In the genomic region with DNA sequence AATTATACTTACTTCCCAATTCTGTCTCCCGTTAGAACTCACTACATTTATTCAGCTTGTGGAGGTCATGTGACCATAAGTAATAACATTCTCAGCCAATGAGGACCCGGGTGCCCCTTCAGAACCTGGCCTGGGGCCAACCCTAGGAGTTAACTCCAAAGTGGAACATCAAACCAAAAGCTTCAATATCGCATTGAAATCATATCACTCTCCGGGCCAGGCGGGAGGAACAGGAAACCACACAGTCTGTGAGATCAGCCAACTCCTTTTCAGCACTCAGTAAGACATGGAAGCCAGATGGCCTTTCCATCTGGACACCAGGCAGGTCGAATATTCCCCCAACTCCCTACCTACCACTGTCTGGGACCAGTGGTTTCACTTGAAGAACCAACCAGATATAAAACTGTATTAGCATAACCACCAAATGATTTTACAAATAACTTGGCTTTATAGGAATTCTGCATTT, we compare ENCODE assay signal across 10 cellular contexts. TPM values are rescaled to one million over a fixed set of nuclear protein-coding genes. Genes with fewer than 3 reads are reported as not detected.
DNase-seq lines count a peak whose midpoint lies in the region; ATAC-seq, FAIRE-seq and TF ChIP-seq lines count a peak whose summit lies in the region.
"Had no signal": no experiment of that assay in that cellular context is flagged by ENCODE, and none has a peak within 500 bp of the region (broad histone marks: within the 10 kb centered on the region; RNA-seq: fewer than 3 reads in every experiment).

No MANE protein-coding gene starts in this region.

- H3K4me2 ChIP-seq in astrocyte (ENCODE audit: low read length), result peak overlapping the region; percentile 59

- H3K9me3 Mint-ChIP-seq in astrocyte (ENCODE audit: unreplicated experiment), result no peaks in the 10 kb centered on the region

- no peak for ATAC-seq in lung (ENCODE audit: insufficient read depth, low FRiP score)

- FAIRE-seq in astrocyte (lab: Jason Lieb, UNC), result no peak

- H3K4me1 ChIP-seq in astrocyte (ENCODE audit: insufficient read depth, low read length), result peaks cover 59% of the 10 kb centered on the region
- H3K4me1 ChIP-seq in lung (ENCODE audit: control insufficient read depth in 2 of 2, insufficient read depth in 2 of 2, low read length in 2 of 2), result peaks cover 20 to 36% of the 10 kb centered on the region in 2 donors

- intact Hi-C loops in posterior cingulate gyrus (cut with DNase I), result no loop called here

- 9 to 32% methylated on average over 6 of the region's 6 CpGs for WGBS in lung, 2 donors

- TF ChIP-seq CTCF in astrocyte (IDR thresholded peaks at IDR 0.05; ENCODE audit: insufficient read depth, low read depth, low read length) (no peak), lung (IDR thresholded peaks at IDR 0.05; ENCODE audit: control extremely low read depth, extremely low read depth) (no peak)

- DNase-seq in AG08395 (ENCODE audit: low spot score), result peak; percentile 32
- DNase-seq in Jurkat, Clone E6-1 (ENCODE audit: low read depth, low spot score), result peak; percentile 54
- DNase-seq in astrocyte (ENCODE audit: low read depth), result peak; percentile 87
- DNase-seq in lung (ENCODE audit: low spot score), result peak; percentile 39
- no peak for DNase-seq in RPMI8226
- DNase-seq in KG1 (lab: John Stamatoyannopoulos, UW), result no peak
- no peak for DNase-seq in posterior cingulate gyrus
- DNase-seq in stimulated activated CD4-positive, alpha-beta T cell treated with anti-CD3 and anti-CD28 coated beads, Interleukin-4, amount 100 ng/mL, for 4 hours, result no peak
- DNase-seq: DMS153, NCI-H2029 had no signal

- H3K27ac ChIP-seq in astrocyte (ENCODE audit: low read depth, low read length) (peak overlapping the region; percentile 26), lung (ENCODE audit: low read depth in 1 of 2, low read length in 1 of 2) (peak overlapping the region; percentile 3 to 36)

- no peak overlapping the region for H2AFZ ChIP-seq in astrocyte (ENCODE audit: low read depth, low read length)

- H3K27me3 Mint-ChIP-seq in astrocyte (ENCODE audit: low read depth, unreplicated experiment), result no peaks in the 10 kb centered on the region

- peak overlapping the region; percentile 34 for H3K4me3 Mint-ChIP-seq in astrocyte (ENCODE audit: unreplicated experiment)

- H3K79me2 ChIP-seq in astrocyte (ENCODE audit: insufficient read depth, low read length), result peaks cover 99% of the 10 kb centered on the region

- H3K27me3 ChIP-seq in astrocyte (ENCODE audit: insufficient read depth, low read length) (no peaks in the 10 kb centered on the region), lung (ENCODE audit: control insufficient read depth, insufficient read depth) (no peaks in the 10 kb centered on the region)

- peaks cover 50% of the 10 kb centered on the region for H3K4me1 Mint-ChIP-seq in astrocyte (ENCODE audit: low read depth, unreplicated experiment)

- H3K9me3 ChIP-seq in astrocyte (ENCODE audit: insufficient read depth, low read depth, low read length) (no peaks in the 10 kb centered on the region), lung (ENCODE audit: control insufficient read depth in 2 of 2, insufficient read depth in 1 of 2, low read length in 1 of 2) (no peaks in the 10 kb centered on the region)

- H3K36me3 ChIP-seq in astrocyte (ENCODE audit: insufficient read depth, low read length) (peaks cover 10% of the 10 kb centered on the region), lung (ENCODE audit: control insufficient read depth in 2 of 2, insufficient read depth in 2 of 2, low read length in 2 of 2) (no peaks in the 10 kb centered on the region)

- no peak overlapping the region for H3K4me3 ChIP-seq in Jurkat, Clone E6-1 (ENCODE audit: low read length)
- no peak overlapping the region for H3K4me3 ChIP-seq in astrocyte (ENCODE audit: insufficient read depth, low read depth, low read length)
- no peak overlapping the region for H3K4me3 ChIP-seq in lung

- H3K27ac Mint-ChIP-seq in astrocyte (ENCODE audit: unreplicated experiment), result peak overlapping the region; percentile 12

- peaks cover 26% of the 10 kb centered on the region for H3K36me3 Mint-ChIP-seq in astrocyte (ENCODE audit: low read depth, unreplicated experiment)

- H4K20me1 ChIP-seq in astrocyte (ENCODE audit: insufficient read depth, low read length), result peaks cover 55% of the 10 kb centered on the region

- H3K9ac ChIP-seq in astrocyte (ENCODE audit: low read length), result peak overlapping the region; percentile 7

RNA-seq across cellular contexts. Expression of a gene that starts 5.5 kb away (rescaled TPM):
- 3.4 TPM for polyA plus RNA-seq in Jurkat, Clone E6-1 (2012; ENCODE audit: insufficient read depth, insufficient read length)
- total RNA-seq in astrocyte, result 116 and 128 TPM in 2 replicates
- total RNA-seq in lung, result 10 to 100 TPM; 74.3 to 89.1 TPM
- 10 to 100 TPM in 1 of 2 donors, 1 to 10 TPM in 1; 7.4 to 13.7 TPM for polyA plus RNA-seq in lung

Comparison
In these comparisons a context has a peak if more than half of its experiments do, and no peak if none do; other contexts are left out.
1. DNase-seq: peak in AG08395 (single experiment), Jurkat, Clone E6-1 (single experiment), astrocyte (single experiment) and lung (single experiment); none in RPMI8226 (single experiment), KG1 (single experiment), posterior cingulate gyrus (0 of 10) and stimulated activated CD4-positive, alpha-beta T cell treated with anti-CD3 and anti-CD28 coated beads, Interleukin-4, amount 100 ng/mL, for 4 hours (0 of 2).